In genomic region chr1:165827199-165828102, GRCh38 we compare ENCODE assay signal across 8 cellular contexts. TPM values are rescaled to one million over a fixed set of nuclear protein-coding genes. Genes with fewer than 3 reads are reported as not detected.
A peak's percentile ranks its signal among the peaks of the same experiment; 100 is the strongest.
DNase-seq lines count a peak whose midpoint lies in the region; ATAC-seq and TF ChIP-seq lines count a peak whose summit lies in the region.

TSS of gene UCK2 (plus strand) at chr1:165827614. CDS start at chr1:165827834, 220 bp downstream.

- TF ChIP-seq CTCF in PC-9 (conservative IDR thresholded peaks at IDR 0.05) (no peak; the same call in 1 of the 2 replicates), fibroblast of lung (conservative IDR thresholded peaks at IDR 0.05 in 1 of 2, IDR thresholded peaks at IDR 0.05 in 1 of 2; ENCODE audit: low read depth in 1 of 2, low read length in 2 of 2) (no peak)

- intact Hi-C loops in PC-9 (cut with micrococcal nuclease; ENCODE audit: unreplicated experiment) = loop anchor here (2.0 to 10.0 kb wide), 4 partner anchors 60 to 193 kb away; partner anchors contain the start of gene MGST3

- H3K9me3 ChIP-seq in HUES48 (ENCODE audit: control insufficient read depth, insufficient read depth, low read length) = no peaks in the 10 kb centered on the region
- H3K9me3 ChIP-seq in PC-9 (ENCODE audit: insufficient read depth, low read depth) = no peaks in the 10 kb centered on the region
- H3K9me3 ChIP-seq in fibroblast of lung (ENCODE audit: control insufficient read depth, insufficient read depth, low read depth, low read length) = no peaks in the 10 kb centered on the region

- no peaks in the 10 kb centered on the region for H3K9me2 ChIP-seq in PC-9 (ENCODE audit: insufficient read depth)

- H3K4me1 ChIP-seq in HUES48 (ENCODE audit: control insufficient read depth, insufficient read depth, low read length) (peaks cover 17% of the 10 kb centered on the region), PC-9 (replicated peaks; ENCODE audit: insufficient read depth) (peaks cover 17% of the 10 kb centered on the region), fibroblast of lung (ENCODE audit: control insufficient read depth, extremely low read depth, insufficient read depth, low read length) (peaks cover 2% of the 10 kb centered on the region)

- peaks cover 53% of the 10 kb centered on the region for H3K79me2 ChIP-seq in PC-9 (ENCODE audit: low read depth)
- peaks cover 45% of the 10 kb centered on the region for H3K79me2 ChIP-seq in fibroblast of lung (ENCODE audit: control insufficient read depth, insufficient read depth, low read length)

- H3K9me3 Mint-ChIP-seq in natural killer cell treated with Interleukin-12 subunit alpha and Interleukin-12 subunit beta and Interleukin-15 and Interleukin-18, amount 100 ng/mL, for 72 hours = no peaks in the 10 kb centered on the region
- no peaks in the 10 kb centered on the region for H3K9me3 Mint-ChIP-seq in stimulated activated naive CD8-positive, alpha-beta T cell treated with anti-CD3 and anti-CD28 coated beads, Interleukin-15, Interleukin-2, amounts not matched to agents 100 ng/mL and 50 ng/mL, for 24 hours

- peak within 1 kb of the TSS; percentile 86 for H3K4me3 Mint-ChIP-seq in natural killer cell treated with Interleukin-12 subunit alpha and Interleukin-12 subunit beta and Interleukin-15 and Interleukin-18, amount 100 ng/mL, for 72 hours
- H3K4me3 Mint-ChIP-seq in stimulated activated naive CD8-positive, alpha-beta T cell treated with anti-CD3 and anti-CD28 coated beads, Interleukin-15, Interleukin-2, amounts not matched to agents 100 ng/mL and 50 ng/mL, for 24 hours = peak within 1 kb of the TSS; percentile 97

- peaks cover 0 to 6% of the 10 kb centered on the region in 2 donors for H3K27me3 Mint-ChIP-seq in natural killer cell treated with Interleukin-12 subunit alpha and Interleukin-12 subunit beta and Interleukin-15 and Interleukin-18, amount 100 ng/mL, for 72 hours
- no peaks in the 10 kb centered on the region for H3K27me3 Mint-ChIP-seq in stimulated activated naive CD8-positive, alpha-beta T cell treated with anti-CD3 and anti-CD28 coated beads, Interleukin-15, Interleukin-2, amounts not matched to agents 100 ng/mL and 50 ng/mL, for 24 hours

- H4K20me1 ChIP-seq in PC-9 (ENCODE audit: insufficient read depth) (peaks cover 25% of the 10 kb centered on the region; the same call in 1 of the 2 replicates), fibroblast of lung (ENCODE audit: control insufficient read depth, extremely low read depth, insufficient read depth, low read length) (no peaks in the 10 kb centered on the region)

- no peaks in the 10 kb centered on the region for H3K36me3 Mint-ChIP-seq in natural killer cell treated with Interleukin-12 subunit alpha and Interleukin-12 subunit beta and Interleukin-15 and Interleukin-18, amount 100 ng/mL, for 72 hours
- H3K36me3 Mint-ChIP-seq in stimulated activated naive CD8-positive, alpha-beta T cell treated with anti-CD3 and anti-CD28 coated beads, Interleukin-15, Interleukin-2, amounts not matched to agents 100 ng/mL and 50 ng/mL, for 24 hours (ENCODE audit: low read depth) = peaks cover 25% of the 10 kb centered on the region

- peak within 1 kb of the TSS; percentile 55 to 80 for H3K27ac Mint-ChIP-seq in natural killer cell treated with Interleukin-12 subunit alpha and Interleukin-12 subunit beta and Interleukin-15 and Interleukin-18, amount 100 ng/mL, for 72 hours
- H3K27ac Mint-ChIP-seq in stimulated activated naive CD8-positive, alpha-beta T cell treated with anti-CD3 and anti-CD28 coated beads, Interleukin-15, Interleukin-2, amounts not matched to agents 100 ng/mL and 50 ng/mL, for 24 hours = peak within 1 kb of the TSS; percentile 96

- H3K36me3 ChIP-seq in HUES48 (ENCODE audit: control insufficient read depth, insufficient read depth, low read length) (no peaks in the 10 kb centered on the region), PC-9 (ENCODE audit: low read depth) (no peaks in the 10 kb centered on the region), fibroblast of lung (ENCODE audit: control insufficient read depth, insufficient read depth, low read length) (no peaks in the 10 kb centered on the region)

- peak; percentile 77 for ATAC-seq in GM21423 (IDR thresholded peaks at IDR 0.05; ENCODE audit: unreplicated experiment)
- peak; percentile 91 to 94 for ATAC-seq in natural killer cell treated with Interleukin-12 subunit alpha and Interleukin-12 subunit beta and Interleukin-15 and Interleukin-18, amount 100 ng/mL, for 72 hours

- H3K4me2 ChIP-seq in PC-9 = peak within 1 kb of the TSS; percentile 99
- peak within 1 kb of the TSS; percentile 73 for H3K4me2 ChIP-seq in fibroblast of lung (ENCODE audit: extremely low read depth, insufficient read depth, low read length)

- H3K4me1 Mint-ChIP-seq in natural killer cell treated with Interleukin-12 subunit alpha and Interleukin-12 subunit beta and Interleukin-15 and Interleukin-18, amount 100 ng/mL, for 72 hours (ENCODE audit: low read depth in 2 of 2) = peaks cover 23 to 24% of the 10 kb centered on the region in 2 donors
- H3K4me1 Mint-ChIP-seq in stimulated activated naive CD8-positive, alpha-beta T cell treated with anti-CD3 and anti-CD28 coated beads, Interleukin-15, Interleukin-2, amounts not matched to agents 100 ng/mL and 50 ng/mL, for 24 hours (ENCODE audit: low read depth) = peaks cover 26% of the 10 kb centered on the region

- peaks cover 16% of the 10 kb centered on the region; the same call in 1 of the 2 replicates for H3F3A ChIP-seq in PC-9 (ENCODE audit: insufficient read depth, low read depth)

- H3K4me3 ChIP-seq in HUES48 (ENCODE audit: low read depth, low read length) (peak within 1 kb of the TSS; percentile 95), PC-9 (peak within 1 kb of the TSS; percentile 62), fibroblast of lung (replicated peaks in 1 of 4; ENCODE audit: control extremely low read depth in 1 of 4, insufficient read depth in 1 of 4, low read depth in 3 of 4, low read length in 4 of 4) (peak within 1 kb of the TSS; percentile 71 to 86 (median 78))

- H3K9ac ChIP-seq in HUES48 (ENCODE audit: low read depth, low read length) = peak within 1 kb of the TSS; percentile 95
- peak within 1 kb of the TSS; percentile 90 for H3K9ac ChIP-seq in fibroblast of lung (ENCODE audit: insufficient read depth, low read length)

- no TSS peak for BruUV-seq in PC-9 (replicated peaks; lab: Mats Ljungman, UMichigan)

- DNase-seq in DMS53 treated with DMSO at 0.1 percent for 48 hours (lab: John Stamatoyannopoulos, UW; ENCODE audit: unreplicated experiment) (peak; percentile 78), PC-9 (peak; percentile 72 to 80), activated T-helper 1 cell treated with Interleukin-2 at 50 U/mL for 16 hours (ENCODE audit: low read depth) (peak; percentile 25), fibroblast of lung (ENCODE audit: low read depth in 2 of 2) (peak; percentile 68 to 81)
- peak; percentile 78 for DNase-seq in natural killer cell treated with Interleukin-12 subunit alpha and Interleukin-12 subunit beta and Interleukin-15 and Interleukin-18, amount 100 ng/mL, for 72 hours (ENCODE audit: low spot score)

- CTCF ChIA-PET in PC-9 (lab: Charles Lee) = no interaction called here

- POLR2A ChIA-PET in PC-9 (lab: Charles Lee; ENCODE audit: unreplicated experiment) = interaction anchor here (0.6 kb wide), 1 partner anchor 130 kb away, joined by 3 read pairs; no protein-coding TSS in a partner anchor

- peak within 1 kb of the TSS; percentile 91 for H3K27ac ChIP-seq in HUES48 (ENCODE audit: low read depth, low read length)
- H3K27ac ChIP-seq in PC-9 = peak within 1 kb of the TSS; percentile 79
- H3K27ac ChIP-seq in fibroblast of lung (ENCODE audit: insufficient read depth, low read length) = peak within 1 kb of the TSS; percentile 96

- H3K27me3 ChIP-seq in HUES48 (ENCODE audit: control insufficient read depth, insufficient read depth, low read length) = no peaks in the 10 kb centered on the region
- H3K27me3 ChIP-seq in PC-9 (ENCODE audit: insufficient read depth, low read depth) = no peaks in the 10 kb centered on the region
- H3K27me3 ChIP-seq in fibroblast of lung (ENCODE audit: control insufficient read depth, insufficient read depth, low read length) = no peaks in the 10 kb centered on the region

- H2AFZ ChIP-seq in PC-9 (peak within 1 kb of the TSS; percentile 92), fibroblast of lung (ENCODE audit: low read length) (peak within 1 kb of the TSS; percentile 58)

RNA-seq across cellular contexts. Expression of gene UCK2, which starts in this region (rescaled TPM):
- total RNA-seq in PC-9 (2021) (54.8 and 59.9 TPM in 2 replicates), fibroblast of lung (47.8 and 95.1 TPM in 2 replicates)
- 83.1 and 99.0 TPM in 2 replicates for polyA plus RNA-seq in fibroblast of lung
- 70.8 and 95.7 TPM in 2 replicates for polyA plus RNA-seq in fibroblast of lung (2012)
- 87.6 and 123 TPM in 2 replicates for polyA minus RNA-seq in fibroblast of lung (ENCODE audit: low replicate concordance)
- 10 to 100 TPM; 43.4 to 83.3 TPM for total RNA-seq in natural killer cell treated with Interleukin-12 subunit alpha and Interleukin-12 subunit beta and Interleukin-15 and Interleukin-18, amount 100 ng/mL, for 72 hours

Comparison
In these comparisons a context has a peak if more than half of its experiments do, and no peak if none do; other contexts are left out.
1. Peak in every context shown above with its lines: DNase-seq, ATAC-seq, H3K4me3 ChIP-seq and H3K27ac ChIP-seq.
2. DNase-seq: peak in every context shown above with its lines; median percentile 78 in DMS53 treated with DMSO at 0.1 percent for 48 hours; 78 in natural killer cell treated with Interleukin-12 subunit alpha and Interleukin-12 subunit beta and Interleukin-15 and Interleukin-18, amount 100 ng/mL, for 72 hours; 76 in PC-9; 74 in fibroblast of lung; 25 in activated T-helper 1 cell treated with Interleukin-2 at 50 U/mL for 16 hours.